24 cellular contexts compared by ENCODE assay signal in the genomic region with DNA sequence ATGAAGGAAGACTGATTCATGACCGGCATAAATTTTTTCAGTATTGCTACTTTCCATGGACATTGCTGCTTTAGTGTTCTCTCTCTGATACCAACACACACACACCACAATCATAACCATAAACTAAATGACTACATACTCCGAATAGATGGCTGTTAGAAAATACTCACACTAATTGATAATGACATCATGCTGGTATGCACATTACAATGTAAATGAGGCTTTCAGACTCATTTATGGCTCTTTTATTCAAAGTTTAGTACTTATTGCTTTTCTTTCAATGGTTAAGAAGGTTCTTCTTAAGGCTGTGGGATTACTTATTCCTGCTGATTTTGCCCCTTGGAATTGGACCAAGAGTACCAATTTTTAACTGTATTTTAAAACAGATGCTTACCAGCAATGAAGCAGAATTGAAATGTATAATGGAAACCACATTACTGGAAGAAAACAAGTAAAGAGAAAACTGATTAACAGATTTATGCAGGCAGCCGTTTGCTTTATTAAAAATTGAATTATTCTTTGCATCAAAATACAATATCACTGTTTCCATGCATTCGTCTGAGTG. TPM values are rescaled to one million over a fixed set of nuclear protein-coding genes. Genes with fewer than 3 reads are reported as not detected.
DNase-seq lines count a peak whose midpoint lies in the region; ATAC-seq, FAIRE-seq and TF ChIP-seq lines count a peak whose summit lies in the region.
"Had no signal": no experiment of that assay in that cellular context is flagged by ENCODE, and none has a peak within 500 bp of the region (broad histone marks: within the 10 kb centered on the region; RNA-seq: fewer than 3 reads in every experiment).

No MANE protein-coding gene starts in this region.

- no peak overlapping the region for H3K4me3 Mint-ChIP-seq in CD14-positive monocyte
- H3K4me3 Mint-ChIP-seq: activated CD4-positive, alpha-beta T cell treated with anti-CD3 and anti-CD28 coated beads, Interleukin-2, amount 10 ng/mL, durations not matched to agents 24 days and 14 days; activated T-cell treated with anti-CD3 and anti-CD28 coated beads, Interleukin-2, amount 50 U/mL, for 4 hours; CD8-positive, alpha-beta T cell had no signal

- no peaks in the 10 kb centered on the region for H3K27me3 Mint-ChIP-seq in CD14-positive monocyte (ENCODE audit: low read depth in 3 of 3)

- 71% methylated on average over 4 of the region's 4 CpGs for WGBS in A549 (ENCODE audit: missing lambda C conversion rate)
- no CpG with 5 or more reads among the region's 4 CpGs for WGBS in IMR-90 (ENCODE audit: extremely low coverage in 2 of 2, insufficient read length in 1 of 2), 2 experiments
- 92% methylated on average over 2 of the region's 4 CpGs for WGBS in mesenchymal stem cell

- H2BK120ac ChIP-seq in IMR-90 (ENCODE audit: low read depth, low read length) (peak overlapping the region; percentile 42; the same call in 1 of the 2 replicates), mesenchymal stem cell (ENCODE audit: low read depth, low read length) (no peak overlapping the region)

- TF ChIP-seq POLR2A in A549 (IDR thresholded peaks at IDR 0.05; ENCODE audit: low read length) (no peak), IMR-90 (IDR thresholded peaks at IDR 0.05; ENCODE audit: low read depth, low read length) (no peak)

- H3K9me3 ChIP-seq in A549 (no peaks in the 10 kb centered on the region), IMR-90 (ENCODE audit: control insufficient read depth, insufficient read depth, low read length) (no peaks in the 10 kb centered on the region), mesenchymal stem cell (ENCODE audit: control insufficient read depth, low read length) (no peaks in the 10 kb centered on the region)
- H3K9me3 ChIP-seq: gastroesophageal sphincter, prostate gland had no signal

- no peaks in the 10 kb centered on the region for H3K36me3 Mint-ChIP-seq in CD14-positive monocyte
- H3K36me3 Mint-ChIP-seq: CD8-positive, alpha-beta T cell had no signal

- H2AFZ ChIP-seq in IMR-90 (replicated peaks; ENCODE audit: low read length, poor library complexity), result no peak overlapping the region
- H2AFZ ChIP-seq in mesenchymal stem cell (ENCODE audit: low read depth, low read length), result no peak overlapping the region

- dilution Hi-C loops in IMR-90 (cut with HindIII; ENCODE audit: low sequenced_read_pairs, unreplicated experiment), result no loop called here

- DNase-seq in A549 (ENCODE audit: low read depth in 1 of 2, low spot score in 1 of 2) (no peak), IMR-90 (no peak), astrocyte of the spinal cord (ENCODE audit: low read depth, low spot score) (peak; percentile 40), mesenchymal stem cell (no peak), left cardiac atrium (no peak), CD14-positive monocyte (ENCODE audit: low spot score) (no peak), NCI-H2171 treated with DMSO at 0.1 percent for 48 hours (lab: John Stamatoyannopoulos, UW) (no peak), SIG-M5 (lab: John Stamatoyannopoulos, UW) (no peak)
- DNase-seq: activated CD4-positive, alpha-beta T cell treated with anti-CD3 and anti-CD28 coated beads, Interleukin-2, amount 10 ng/mL, durations not matched to agents 24 days and 14 days; activated gamma-delta T cell treated with Interleukin-2 at 50 U/mL for 16 hours; activated T-cell treated with anti-CD3 and anti-CD28 coated beads, Interleukin-2, amount 50 U/mL, for 4 hours; CD8-positive, alpha-beta T cell; DMS153; hippocampal formation; NCI-H1417; NCI-H2029 treated with DMSO at 0.1 percent for 48 hours; NCI-H82; stimulated activated naive CD4-positive, alpha-beta T cell treated with Interleukin-2 at 50 U/mL for 16 hours; WERI-Rb-1 had no signal

- in situ Hi-C loops in IMR-90 (cut with MboI; ENCODE audit: low sequenced_read_pairs), result no loop called here
- in situ Hi-C loops in astrocyte of the spinal cord (cut with HindIII; ENCODE audit: low sequenced_read_pairs), result no loop called here

- H3K4me1 ChIP-seq in A549 (peaks cover 33% of the 10 kb centered on the region), IMR-90 (ENCODE audit: control insufficient read depth, insufficient read depth, low read length) (peaks cover 4% of the 10 kb centered on the region; the same call in 1 of the 2 replicates), mesenchymal stem cell (ENCODE audit: control insufficient read depth, insufficient read depth, low read depth, low read length) (peaks cover 1% of the 10 kb centered on the region)
- H3K4me1 ChIP-seq: prostate gland had no signal

- H3K4me1 Mint-ChIP-seq in CD14-positive monocyte, result peaks cover 3% of the 10 kb centered on the region
- H3K4me1 Mint-ChIP-seq: activated CD4-positive, alpha-beta T cell treated with anti-CD3 and anti-CD28 coated beads, Interleukin-2, amount 10 ng/mL, durations not matched to agents 24 days and 14 days had no signal

- no peak for TF ChIP-seq EP300 in A549 (IDR thresholded peaks at IDR 0.05)

- TF ChIP-seq CTCF in A549 (IDR thresholded peaks at IDR 0.05) (no peak), IMR-90 (conservative IDR thresholded peaks at IDR 0.05; ENCODE audit: low read depth, low read length) (no peak), astrocyte of the spinal cord (IDR thresholded peaks at IDR 0.05; ENCODE audit: low read depth, low read length) (no peak), CD14-positive monocyte (IDR thresholded peaks at IDR 0.05) (no peak)

- H3K4me3 ChIP-seq in A549 (no peak overlapping the region), IMR-90 (ENCODE audit: insufficient read depth, low read depth, low read length) (no peak overlapping the region), astrocyte of the spinal cord (ENCODE audit: low read depth, low read length) (no peak overlapping the region), mesenchymal stem cell (ENCODE audit: insufficient read depth in 1 of 2, low read depth in 1 of 2, low read length in 2 of 2) (peak overlapping the region in 1 of 2 experiments; percentile 67)
- H3K4me3 ChIP-seq: gastroesophageal sphincter, prostate gland had no signal

- H3K4ac ChIP-seq in IMR-90 (ENCODE audit: low read depth, low read length) (no peak overlapping the region), mesenchymal stem cell (ENCODE audit: low read depth in 1 of 2, low read length in 2 of 2) (no peak overlapping the region)

- ATAC-seq in A549, result no peak
- ATAC-seq in IMR-90 (ENCODE audit: low read depth), result no peak
- no peak for ATAC-seq in left cardiac atrium
- ATAC-seq: activated T-cell treated with anti-CD3 and anti-CD28 coated beads, Interleukin-2, amount 50 U/mL, for 4 hours; CD8-positive, alpha-beta T cell; gastroesophageal sphincter had no signal

- no peak overlapping the region for H3K27ac ChIP-seq in A549
- H3K27ac ChIP-seq in IMR-90 (ENCODE audit: insufficient read depth, low read length), result no peak overlapping the region
- peak overlapping the region; percentile 58 for H3K27ac ChIP-seq in mesenchymal stem cell (ENCODE audit: low read length, poor library complexity, severe bottlenecking)
- H3K27ac ChIP-seq: gastroesophageal sphincter, KMS-11, prostate gland, WERI-Rb-1 had no signal

- CTCF ChIA-PET in A549 (lab: Yijun Ruan, JAX), result no interaction called here
- CTCF ChIA-PET in IMR-90 (lab: Yijun Ruan, JAX), result no interaction called here

- no peak overlapping the region for H2BK12ac ChIP-seq in mesenchymal stem cell (ENCODE audit: low read length in 2 of 2)

- H4K8ac ChIP-seq in IMR-90 (ENCODE audit: low read depth in 2 of 2, low read length in 2 of 2), result no peak overlapping the region
- H4K8ac ChIP-seq in mesenchymal stem cell (ENCODE audit: low read length), result no peak overlapping the region

- no peak overlapping the region for H3K27ac Mint-ChIP-seq in CD14-positive monocyte
- H3K27ac Mint-ChIP-seq: activated CD4-positive, alpha-beta T cell treated with anti-CD3 and anti-CD28 coated beads, Interleukin-2, amount 10 ng/mL, durations not matched to agents 24 days and 14 days; CD8-positive, alpha-beta T cell had no signal

- H2BK20ac ChIP-seq in IMR-90 (ENCODE audit: low read depth, low read length), result no peak overlapping the region

- H3K36me3 ChIP-seq in IMR-90 (ENCODE audit: control insufficient read depth, insufficient read depth, low read length) (no peaks in the 10 kb centered on the region), mesenchymal stem cell (ENCODE audit: control insufficient read depth in 1 of 2, insufficient read depth in 2 of 2, low read depth in 1 of 2, low read length in 2 of 2) (no peaks in the 10 kb centered on the region)
- H3K36me3 ChIP-seq: gastroesophageal sphincter, prostate gland, WERI-Rb-1 had no signal

- H3K9ac ChIP-seq in IMR-90 (ENCODE audit: low read depth, low read length), result no peak overlapping the region
- peak overlapping the region; percentile 78 for H3K9ac ChIP-seq in mesenchymal stem cell (ENCODE audit: low read length)
- H3K9ac ChIP-seq: KMS-11 had no signal

- peak overlapping the region; percentile 53 for H3K4me2 ChIP-seq in A549
- peak overlapping the region; percentile 60; the same call in 1 of the 2 replicates for H3K4me2 ChIP-seq in IMR-90 (ENCODE audit: low read depth, low read length)
- H3K4me2 ChIP-seq in mesenchymal stem cell (ENCODE audit: low read length, poor library complexity, severe bottlenecking), result no peak overlapping the region
- H3K4me2 ChIP-seq: KMS-11 had no signal

- H3K9me1 ChIP-seq in IMR-90 (ENCODE audit: insufficient read depth, low read length), result no peaks in the 10 kb centered on the region

- H3K56ac ChIP-seq in IMR-90 (ENCODE audit: extremely low read depth, insufficient read depth, low read length), result no peak overlapping the region

- no peak overlapping the region for H2AK9ac ChIP-seq in IMR-90 (replicated peaks; ENCODE audit: low read depth, low read length, poor library complexity)

- no peaks in the 10 kb centered on the region for H3K27me3 ChIP-seq in IMR-90 (ENCODE audit: control insufficient read depth, insufficient read depth, low read length)
- H3K27me3 ChIP-seq in mesenchymal stem cell (ENCODE audit: control insufficient read depth in 1 of 2, insufficient read depth in 1 of 2, low read length in 2 of 2), result no peaks in the 10 kb centered on the region
- H3K27me3 ChIP-seq: gastroesophageal sphincter had no signal

- POLR2A ChIA-PET in A549 (lab: Yijun Ruan, JAX), result no interaction called here
- POLR2A ChIA-PET in IMR-90 (lab: Charles Lee; ENCODE audit: unreplicated experiment), result no interaction called here

- H3K18ac ChIP-seq in IMR-90 (ENCODE audit: low read depth, low read length), result peak overlapping the region; percentile 20; the same call in 1 of the 2 replicates
- H3K18ac ChIP-seq in mesenchymal stem cell (ENCODE audit: low read depth in 1 of 2, low read length in 2 of 2), result no peak overlapping the region

- no TSS peak for BruUV-seq in IMR-90 (replicated peaks; lab: Mats Ljungman, UMichigan)

- H3K14ac ChIP-seq in IMR-90 (replicated peaks; ENCODE audit: low read depth, low read length) (no peak overlapping the region), mesenchymal stem cell (ENCODE audit: low read length in 2 of 2) (no peak overlapping the region)

- intact Hi-C loops in IMR-90 (cut with micrococcal nuclease) (no loop called here), left cardiac atrium (cut with DNase I) (no loop called here), CD14-positive monocyte (cut with micrococcal nuclease) (no loop called here)

- H4K5ac ChIP-seq in IMR-90 (ENCODE audit: low read depth, low read length), result no peak overlapping the region

- H4K91ac ChIP-seq in IMR-90 (ENCODE audit: insufficient read depth, low read depth, low read length), result no peak overlapping the region
- H4K91ac ChIP-seq in mesenchymal stem cell (ENCODE audit: low read length), result no peak overlapping the region

- H3K23ac ChIP-seq in IMR-90 (ENCODE audit: low read depth, low read length) (no peak overlapping the region), mesenchymal stem cell (ENCODE audit: low read length in 2 of 2) (no peak overlapping the region)

- H3K79me1 ChIP-seq in IMR-90 (ENCODE audit: low read depth in 1 of 2, low read length in 2 of 2) (no peaks in the 10 kb centered on the region), mesenchymal stem cell (replicated peaks; ENCODE audit: low read length, poor library complexity, severe bottlenecking) (no peaks in the 10 kb centered on the region)

- H2BK5ac ChIP-seq in IMR-90 (ENCODE audit: low read depth, low read length, poor library complexity, severe bottlenecking), result peak overlapping the region; percentile 85
- H2BK5ac ChIP-seq in mesenchymal stem cell (ENCODE audit: low read depth, low read length, poor library complexity, severe bottlenecking), result no peak overlapping the region

- no peaks in the 10 kb centered on the region for H4K20me1 ChIP-seq in IMR-90 (ENCODE audit: insufficient read depth, low read length)

- no peak overlapping the region for H2AK5ac ChIP-seq in IMR-90 (ENCODE audit: low read depth, low read length)
- no peak overlapping the region for H2AK5ac ChIP-seq in mesenchymal stem cell (ENCODE audit: low read length, severe bottlenecking)

- peaks cover 0 to 2% (median 0%) of the 10 kb centered on the region in 7 donors for H3K9me3 Mint-ChIP-seq in CD14-positive monocyte
- H3K9me3 Mint-ChIP-seq: activated CD4-positive, alpha-beta T cell treated with anti-CD3 and anti-CD28 coated beads, Interleukin-2, amount 10 ng/mL, durations not matched to agents 24 days and 14 days; activated T-cell treated with anti-CD3 and anti-CD28 coated beads, Interleukin-2, amount 50 U/mL, for 4 hours; CD8-positive, alpha-beta T cell had no signal

- no peak overlapping the region for H2BK15ac ChIP-seq in IMR-90 (ENCODE audit: low read depth, low read length)
- no peak overlapping the region for H2BK15ac ChIP-seq in mesenchymal stem cell (ENCODE audit: low read depth, poor library complexity, severe bottlenecking)

- TF ChIP-seq RAD21 in A549 (conservative IDR thresholded peaks at IDR 0.05 in 1 of 2, IDR thresholded peaks at IDR 0.05 in 1 of 2), result no peak
- TF ChIP-seq RAD21 in IMR-90 (IDR thresholded peaks at IDR 0.05; ENCODE audit: low read length), result no peak

- no peak for FAIRE-seq in A549 (lab: Jason Lieb, UNC)
- FAIRE-seq: HTR-8/SVneo, urothelium cell line had no signal

RNA-seq across cellular contexts. Expression of gene CABCOCO1, which starts 20.6 kb away (rescaled TPM):
- polyA plus RNA-seq in A549 (2011; rRNA removed), result 0.40 and 1.1 TPM in 2 replicates
- polyA plus RNA-seq in A549 (2012; cell fraction: cytosol; rRNA removed), result 0.04 and 0.05 TPM in 2 replicates
- polyA plus RNA-seq in A549 (2012; cell fraction: nucleus; rRNA removed), result not detected in 2 replicates
- 0.54 to 0.92 TPM (median 0.77 TPM) in 3 replicates for polyA plus RNA-seq in A549 (2017; fragmentation: RNase III; extraction: RNeasy Plus Mini Kit Qiagen cat#74134 plus additional on column Dnase treatment)
- not detected in 2 replicates for polyA minus RNA-seq in A549 (2011; rRNA and poly(A)+ RNA removed)
- total RNA-seq in IMR-90 (2012; rRNA removed), result under 0.01 and 0.18 TPM in 2 replicates
- polyA plus RNA-seq in IMR-90 (2012; rRNA removed), result 0.19 and 0.31 TPM in 2 replicates
- not detected in 2 replicates for polyA plus RNA-seq in IMR-90 (2012; cell fraction: cytosol; rRNA removed)
- not detected in 2 replicates for polyA plus RNA-seq in IMR-90 (2012; cell fraction: nucleus; rRNA removed; ENCODE audit: low replicate concordance)
- 3.1 TPM for polyA plus RNA-seq in mesenchymal stem cell (2013, experiment 1 of 2)
- polyA plus RNA-seq in mesenchymal stem cell (2013, experiment 2 of 2), result 3.5 TPM
- not detected for total RNA-seq in left cardiac atrium
- polyA plus RNA-seq in CD14-positive monocyte, result not detected
- total RNA-seq: activated CD4-positive, alpha-beta T cell treated with anti-CD3 and anti-CD28 coated beads, Interleukin-2, amount 10 ng/mL, durations not matched to agents 24 days and 14 days; activated T-cell treated with anti-CD3 and anti-CD28 coated beads, Interleukin-2, amount 50 U/mL, for 4 hours; CD8-positive, alpha-beta T cell had no signal
